30 cellular contexts compared by ENCODE assay signal in genomic region chr20:14881518-14881917, GRCh38.
"Had no signal": no experiment of that assay in that cellular context is flagged by ENCODE, and none has a peak within 500 bp of the region (broad histone marks: within the 10 kb centered on the region; RNA-seq: fewer than 3 reads in every experiment).

No MANE protein-coding gene starts in this region.

- DNase-seq: activated B cell treated with CpG ODN at 0.5 μM for 24 hours; activated CD4-positive, alpha-beta T cell treated with anti-CD3 and anti-CD28 coated beads for 48 hours; activated CD4-positive, alpha-beta T cell treated with anti-CD3 and anti-CD28 coated beads, Interleukin-2, amount 50 U/mL, for 1 hour; activated CD4-positive, alpha-beta T cell treated with anti-CD3 and anti-CD28 coated beads, Interleukin-2, amount 50 U/mL, for 48 hours; activated CD8-positive, alpha-beta memory T cell treated with anti-CD3 and anti-CD28 coated beads for 24 hours; activated CD8-positive, alpha-beta T cell treated with anti-CD3 and anti-CD28 coated beads for 36 hours; activated effector memory CD4-positive, alpha-beta T cell treated with Interleukin-2 at 50 U/mL for 16 hours; activated gamma-delta T cell treated with Interleukin-2 at 50 U/mL for 16 hours; activated naive CD4-positive, alpha-beta T cell treated with anti-CD3 and anti-CD28 coated beads, Interleukin-2, amount 50 U/mL, for 16 hours; activated naive CD4-positive, alpha-beta T cell treated with Interleukin-2 at 50 U/mL for 16 hours; activated T-cell treated with anti-CD3 and anti-CD28 coated beads, Interleukin-2, amount 50 U/mL, for 4 hours; amygdala; aorta; body of pancreas; caudate nucleus; cortex of kidney; dermis blood vessel endothelial cell; effector CD4-positive, alpha-beta T cell; effector memory CD8-positive, alpha-beta T cell; foreskin fibroblast; glutamatergic neuron; T-helper 1 cell; T-helper 17 cell; T1000; WERI-Rb-1 had no signal

- H3K9me3 ChIP-seq: body of pancreas had no signal

- H3K36me3 Mint-ChIP-seq: activated naive CD8-positive, alpha-beta T cell had no signal

- H3K27me3 Mint-ChIP-seq: activated CD8-positive, alpha-beta T cell treated with anti-CD3 and anti-CD28 coated beads for 36 hours; activated naive CD8-positive, alpha-beta T cell; activated T-helper 17 cell treated with anti-CD3 and anti-CD28 coated beads, Interleukin-2, amount 50 U/mL, for 72 hours; effector memory CD8-positive, alpha-beta T cell; T-helper 17 cell had no signal

- H3K27ac ChIP-seq: body of pancreas, WERI-Rb-1 had no signal

- H3K36me3 ChIP-seq: WERI-Rb-1 had no signal

- H3K9me3 Mint-ChIP-seq: activated B cell treated with CpG ODN at 0.5 μM for 24 hours; activated CD8-positive, alpha-beta T cell treated with anti-CD3 and anti-CD28 coated beads for 36 hours had no signal

- H3K4me1 ChIP-seq: body of pancreas had no signal

- H3K4me3 Mint-ChIP-seq: activated B cell treated with CpG ODN at 0.5 μM for 24 hours; activated CD8-positive, alpha-beta T cell treated with anti-CD3 and anti-CD28 coated beads for 36 hours; activated naive CD8-positive, alpha-beta T cell; activated T-cell treated with anti-CD3 and anti-CD28 coated beads, Interleukin-2, amount 50 U/mL, for 4 hours; activated T-helper 17 cell treated with anti-CD3 and anti-CD28 coated beads, Interleukin-2, amount 50 U/mL, for 72 hours; effector memory CD8-positive, alpha-beta T cell; T-helper 17 cell; T-helper 2 cell treated with Interferon-gamma antibody and Interleukin-4, amounts not matched to agents 5 μg/mL and 100 μg/mL, for 36 hours had no signal

- H3K4me3 ChIP-seq: body of pancreas had no signal

- ATAC-seq: activated CD4-positive, CD25-positive, alpha-beta regulatory T cell treated with anti-CD3 and anti-CD28 coated beads, Interleukin-2, amount 50 U/mL, for 24 hours; activated CD8-positive, alpha-beta T cell treated with anti-CD3 and anti-CD28 coated beads for 36 hours; activated T-cell treated with anti-CD3 and anti-CD28 coated beads, Interleukin-2, amount 50 U/mL, for 4 hours; activated T-helper 17 cell treated with anti-CD3 and anti-CD28 coated beads, Interleukin-2, amount 50 U/mL, for 72 hours; body of pancreas; effector memory CD8-positive, alpha-beta T cell; esophagus mucosa; T-helper 17 cell had no signal

- H3K4me1 Mint-ChIP-seq: T-helper 17 cell had no signal

- H3K27ac Mint-ChIP-seq: activated B cell treated with CpG ODN at 0.5 μM for 24 hours; activated CD8-positive, alpha-beta T cell treated with anti-CD3 and anti-CD28 coated beads for 36 hours; activated naive CD8-positive, alpha-beta T cell; activated T-helper 17 cell treated with anti-CD3 and anti-CD28 coated beads, Interleukin-2, amount 50 U/mL, for 72 hours; effector memory CD8-positive, alpha-beta T cell; T-helper 17 cell; T-helper 2 cell treated with Interferon-gamma antibody and Interleukin-4, amounts not matched to agents 5 μg/mL and 100 μg/mL, for 36 hours had no signal

- H3K27me3 ChIP-seq: body of pancreas had no signal
